Comparison of ENCODE assay signal across 10 cellular contexts in the genomic region with DNA sequence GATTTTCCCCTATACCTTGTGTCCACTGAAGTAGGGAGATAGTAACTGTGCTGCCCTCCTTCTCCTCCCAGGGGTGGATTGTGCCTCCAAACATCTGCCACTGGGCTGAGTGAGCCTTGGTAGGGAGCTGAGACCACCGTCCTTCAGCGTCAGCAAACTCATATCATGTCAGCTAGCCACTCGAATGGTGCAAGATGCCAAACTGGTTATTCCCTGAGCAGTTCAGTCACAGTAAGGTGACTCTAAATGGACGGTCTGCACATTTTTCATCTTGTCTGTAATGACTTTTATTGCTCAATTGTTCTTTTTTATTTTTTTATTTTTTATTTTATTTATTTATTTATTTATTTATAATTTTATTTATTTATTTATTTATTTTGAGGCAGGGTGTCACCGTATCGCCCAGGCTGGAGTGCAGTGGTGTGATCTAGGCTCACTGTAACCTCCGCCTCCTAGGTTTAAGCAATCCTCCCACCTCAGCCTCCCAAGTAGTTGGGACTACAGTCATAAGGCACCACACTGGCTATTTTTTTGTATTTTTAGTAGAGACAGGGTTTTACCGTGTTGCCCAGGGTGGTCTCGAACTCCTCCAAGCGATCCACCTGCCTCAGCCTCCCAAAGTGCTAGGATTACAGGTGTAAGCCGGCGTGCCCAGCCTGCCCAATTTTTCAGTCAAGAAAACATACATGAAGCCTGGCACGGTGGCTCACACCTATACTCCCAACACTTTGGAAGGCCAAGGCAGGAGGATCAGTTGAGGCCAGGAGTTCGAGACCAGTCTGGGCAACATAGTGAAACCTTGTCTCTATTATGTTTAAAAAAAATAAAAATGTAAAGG. TPM values are rescaled to one million over a fixed set of nuclear protein-coding genes. Genes with fewer than 3 reads are reported as not detected.
A peak's percentile ranks its signal among the peaks of the same experiment; 100 is the strongest.
DNase-seq lines count a peak whose midpoint lies in the region; ATAC-seq and TF ChIP-seq lines count a peak whose summit lies in the region.
"Had no signal": no experiment of that assay in that cellular context is flagged by ENCODE, and none has a peak within 500 bp of the region (broad histone marks: within the 10 kb centered on the region; RNA-seq: fewer than 3 reads in every experiment).

No MANE protein-coding gene starts in this region.

- H3K27me3 ChIP-seq in heart right ventricle = no peaks in the 10 kb centered on the region
- H3K27me3 ChIP-seq in muscle layer of duodenum (ENCODE audit: low read depth, low read length) = no peaks in the 10 kb centered on the region
- H3K27me3 ChIP-seq in uterus = no peaks in the 10 kb centered on the region

- intact Hi-C loops in heart right ventricle (cut with DNase I) = loop anchor here in 2 of 10 donors (2.0 kb wide), 3 partner anchors 13 to 45 kb away; no protein-coding TSS in a partner anchor
- intact Hi-C loops in cardiac septum (cut with DNase I) = no loop called here
- intact Hi-C loops in MCF 10A (cut with micrococcal nuclease) = no loop called here
- intact Hi-C loops in uterus (cut with DNase I; ENCODE audit: low total_unique reads) = no loop called here

- H3K36me3 ChIP-seq in heart right ventricle (peaks cover 0 to 5% (median 0%) of the 10 kb centered on the region in 9 donors), muscle layer of duodenum (ENCODE audit: control insufficient read depth in 1 of 2, insufficient read depth in 2 of 2, low read length in 2 of 2) (no peaks in the 10 kb centered on the region), uterus (no peaks in the 10 kb centered on the region)

- H3K36me3 Mint-ChIP-seq in MCF 10A (ENCODE audit: insufficient read depth, unreplicated experiment) = no peaks in the 10 kb centered on the region

- CTCF ChIA-PET in MCF 10A (lab: Yijun Ruan, JAX) = no interaction called here

- no TSS peak for BruUV-seq in MCF 10A (replicated peaks; lab: Mats Ljungman, UMichigan)

- 95 to 97% methylated on average over 14 of the region's 14 CpGs for WGBS in heart right ventricle, 2 donors

- H3K4me1 ChIP-seq in heart right ventricle (peaks cover 0 to 44% (median 16%) of the 10 kb centered on the region in 9 donors), muscle layer of duodenum (ENCODE audit: control insufficient read depth in 1 of 2, insufficient read depth in 2 of 2, low read length in 2 of 2) (peaks cover 0 to 12% of the 10 kb centered on the region in 2 donors), uterus (peaks cover 6 to 7% of the 10 kb centered on the region in 2 donors)

- H3K27ac ChIP-seq in heart right ventricle (peak overlapping the region in 9 of 10 donors; percentile 67 to 96 (median 85)), muscle layer of duodenum (ENCODE audit: low read length) (peak overlapping the region; percentile 82), uterus (peak overlapping the region; percentile 85 to 98)

- TF ChIP-seq POLR2A in uterus (IDR thresholded peaks at IDR 0.05) = no peak

- TF ChIP-seq CTCF in heart right ventricle (IDR thresholded peaks at IDR 0.05) (no peak), MCF 10A (IDR thresholded peaks at IDR 0.05; ENCODE audit: unreplicated experiment) (no peak), uterus (IDR thresholded peaks at IDR 0.05) (no peak)

- H3K27me3 Mint-ChIP-seq in MCF 10A (ENCODE audit: insufficient read depth, unreplicated experiment) = no peaks in the 10 kb centered on the region

- H3K4me1 Mint-ChIP-seq in MCF 10A (ENCODE audit: insufficient read depth, unreplicated experiment) = peaks cover 9% of the 10 kb centered on the region

- H3K9me3 Mint-ChIP-seq in MCF 10A (ENCODE audit: unreplicated experiment) = no peaks in the 10 kb centered on the region
- H3K9me3 Mint-ChIP-seq: nephron progenitor cell had no signal

- H3K27ac Mint-ChIP-seq in MCF 10A (ENCODE audit: low read depth, unreplicated experiment) = peak overlapping the region; percentile 19

- H3K4me3 Mint-ChIP-seq in MCF 10A (ENCODE audit: unreplicated experiment) = no peak overlapping the region
- H3K4me3 Mint-ChIP-seq: nephron progenitor cell had no signal

- DNase-seq in heart right ventricle (no peak), cardiac septum (ENCODE audit: low spot score) (no peak), MCF 10A (ENCODE audit: unreplicated experiment) (no peak), uterus (no peak), NCI-H1694 treated with DMSO at 0.1 percent for 48 hours (lab: John Stamatoyannopoulos, UW) (no peak), cerebellum (ENCODE audit: low spot score) (no peak)
- DNase-seq: NCI-H226, nephron progenitor cell had no signal

- POLR2A ChIA-PET in MCF 10A (lab: Yijun Ruan, JAX) = interaction anchor here (0.6 kb wide), 1 partner anchor 15 kb away, joined by 3 read pairs; no protein-coding TSS in a partner anchor

- H3K9me3 ChIP-seq in heart right ventricle = no peaks in the 10 kb centered on the region
- H3K9me3 ChIP-seq in muscle layer of duodenum (ENCODE audit: control insufficient read depth in 1 of 2, low read length in 2 of 2) = no peaks in the 10 kb centered on the region
- no peaks in the 10 kb centered on the region for H3K9me3 ChIP-seq in uterus

- H3K4me3 ChIP-seq in heart right ventricle (no peak overlapping the region), muscle layer of duodenum (ENCODE audit: low read depth in 1 of 2, low read length in 2 of 2) (no peak overlapping the region), uterus (no peak overlapping the region)

- ATAC-seq in heart right ventricle (peak in 3 of 8 donors; percentile 5 to 14 (median 9)), HG02885 (IDR thresholded peaks at IDR 0.05; ENCODE audit: poor library complexity, unreplicated experiment) (no peak)

RNA-seq across cellular contexts. Expression of gene PCBP1, which starts 8.8 kb away (rescaled TPM):
- 100 to 1,000 TPM; 197 to 275 (median 219) TPM for total RNA-seq in heart right ventricle
- 100 to 1,000 TPM; 237 to 288 TPM for polyA plus RNA-seq in heart right ventricle
- total RNA-seq in cardiac septum = 223 TPM
- 259 and 277 TPM in 2 replicates for total RNA-seq in MCF 10A (2022)
- 100 to 1,000 TPM in 2 of 4 donors, 10 to 100 TPM in 2; 55.5 to 294 (median 101) TPM for total RNA-seq in uterus
- 29.2 TPM for total RNA-seq in cerebellum
